ENCODE assay signal across 8 cellular contexts in genomic region chr21:29237110-29238051, GRCh38.
DNase-seq lines count a peak whose midpoint lies in the region; ATAC-seq and TF ChIP-seq lines count a peak whose summit lies in the region.

No MANE protein-coding gene starts in this region.

- no peak for ATAC-seq in T-cell (replicated peaks in 1 of 4)

- TF ChIP-seq CTCF in esophagus squamous epithelium (IDR thresholded peaks at IDR 0.05) (no peak), GM10266 (IDR thresholded peaks at IDR 0.05; ENCODE audit: control insufficient read depth, insufficient read depth, low read depth, missing control alignments) (no peak)

- peaks cover 9 to 18% (median 11%) of the 10 kb centered on the region in 3 donors for H3K4me1 Mint-ChIP-seq in T-cell

- POLR2A ChIA-PET in T-cell (lab: Charles Lee) = interaction anchor here in 1 of 2 donors (0.6 kb wide), 1 partner anchor 136 kb away, joined by 7 read pairs; no protein-coding TSS in a partner anchor

- CTCF ChIA-PET in T-cell (lab: Charles Lee) = interaction anchor here in 1 of 2 donors (0.6 to 1.0 kb wide), 2 partner anchors 63 to 135 kb away, joined by 3 to 4 read pairs; no protein-coding TSS in a partner anchor

- intact Hi-C loops in esophagus squamous epithelium (cut with DNase I) = no loop called here

- H3K4me3 Mint-ChIP-seq in T-cell = no peak overlapping the region

- 36 to 41% methylated on average over 2 to 3 of the region's 3 CpGs for WGBS in esophagus squamous epithelium, 2 donors

- H3K9ac ChIP-seq in rectal smooth muscle tissue (ENCODE audit: low read length) = no peak overlapping the region

- H3K9me3 Mint-ChIP-seq in T-cell = no peaks in the 10 kb centered on the region

- peak; percentile 19 for DNase-seq in GM03348 (ENCODE audit: low spot score)
- DNase-seq in NCI-H446 treated with DMSO at 0.1 percent for 48 hours (lab: John Stamatoyannopoulos, UW) = peak; percentile 77
- DNase-seq in esophagus squamous epithelium (lab: John Stamatoyannopoulos, UW) = no peak
- DNase-seq in OCI-M2 (lab: John Stamatoyannopoulos, UW; ENCODE audit: unreplicated experiment) = no peak
- no peak for DNase-seq in stimulated activated CD8-positive, alpha-beta memory T cell treated with anti-CD3 and anti-CD28 coated beads, Interleukin-4, amount 100 ng/mL, for 48 hours
- DNase-seq in GM10266 (ENCODE audit: extremely low spot score) = no peak
- no peak for DNase-seq in T-cell

- no peaks in the 10 kb centered on the region for H3K9me3 ChIP-seq in esophagus squamous epithelium

- H3K36me3 Mint-ChIP-seq in T-cell = no peaks in the 10 kb centered on the region

- peak in 1 of 4 donors; percentile 23 for TF ChIP-seq POLR2A in esophagus squamous epithelium (IDR thresholded peaks at IDR 0.05)

- H3K27ac ChIP-seq in esophagus squamous epithelium (peak overlapping the region; percentile 21 to 71 (median 47)), rectal smooth muscle tissue (ENCODE audit: low read depth, low read length) (peak overlapping the region; percentile 62)

- no peak overlapping the region for H3K4me3 ChIP-seq in esophagus squamous epithelium
- no peak overlapping the region for H3K4me3 ChIP-seq in rectal smooth muscle tissue (ENCODE audit: low read length)

- H3K27me3 ChIP-seq in esophagus squamous epithelium = no peaks in the 10 kb centered on the region
- no peaks in the 10 kb centered on the region for H3K27me3 ChIP-seq in rectal smooth muscle tissue (ENCODE audit: control insufficient read depth, insufficient read depth, low read length)

- H3K4me1 ChIP-seq in esophagus squamous epithelium (peaks cover 13 to 33% (median 23%) of the 10 kb centered on the region in 3 donors), rectal smooth muscle tissue (ENCODE audit: control insufficient read depth, insufficient read depth, low read length) (peaks cover 15% of the 10 kb centered on the region)

- no peak overlapping the region for H3K27ac Mint-ChIP-seq in T-cell

- H3K36me3 ChIP-seq in esophagus squamous epithelium (no peaks in the 10 kb centered on the region), rectal smooth muscle tissue (ENCODE audit: control insufficient read depth, insufficient read depth, low read length) (no peaks in the 10 kb centered on the region)

- no peaks in the 10 kb centered on the region for H3K27me3 Mint-ChIP-seq in T-cell

Comparison
In these comparisons a context has a peak if more than half of its experiments do, and no peak if none do; other contexts are left out.
1. DNase-seq: peak in GM03348 (single experiment) and NCI-H446 treated with DMSO at 0.1 percent for 48 hours (single experiment); none in esophagus squamous epithelium (single experiment), OCI-M2 (single experiment), stimulated activated CD8-positive, alpha-beta memory T cell treated with anti-CD3 and anti-CD28 coated beads, Interleukin-4, amount 100 ng/mL, for 48 hours (single experiment), GM10266 (single experiment) and T-cell (0 of 34).